Comparison of ENCODE assay signal across 15 cellular contexts in the genomic region with DNA sequence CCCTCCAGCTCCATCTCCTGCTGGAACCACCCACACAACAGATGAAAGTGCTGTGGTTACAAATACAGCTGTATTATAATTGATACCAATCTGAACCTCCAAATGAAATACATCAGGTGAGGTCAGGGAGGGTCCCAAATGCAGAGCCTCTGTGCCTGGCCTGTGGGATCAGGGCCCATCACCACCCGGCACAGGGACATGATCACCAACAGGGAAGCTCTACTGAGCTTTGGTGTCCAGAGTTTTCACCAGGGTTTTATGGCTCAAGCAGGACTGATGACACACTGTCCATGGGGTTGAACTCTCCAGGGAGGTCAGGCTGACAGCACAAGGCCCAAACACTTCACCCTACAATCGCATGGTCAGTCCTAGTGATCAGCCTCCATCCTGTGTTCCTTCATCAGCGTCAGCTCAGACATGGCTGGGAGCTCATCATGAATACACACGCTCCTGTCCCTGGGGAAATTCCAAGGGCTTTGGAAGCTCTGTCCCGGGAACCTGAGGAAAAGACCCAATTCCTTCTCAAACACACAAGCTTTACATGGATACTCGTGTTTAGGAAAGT.
"Had no signal": no experiment of that assay in that cellular context is flagged by ENCODE, and none has a peak within 500 bp of the region (broad histone marks: within the 10 kb centered on the region; RNA-seq: fewer than 3 reads in every experiment).

No MANE protein-coding gene starts in this region.

- H3K27ac Mint-ChIP-seq: activated T-helper 2 cell treated with anti-CD3 and anti-CD28 coated beads, Interferon-gamma antibody, Interleukin-2, Interleukin-4, amounts not matched to agents 10 μg/mL and 5 μg/mL and 100 μg/mL, durations not matched to agents 14 hours and 24 hours and 36 hours; endodermal cell; mesothelial cell of epicardium; T-helper 1 cell treated with Interleukin-12 subunit alpha and Interleukin-12 subunit beta and Interleukin-4 antibody, amounts not matched to agents 30 μg/mL and 1 μg/mL, for 36 hours; WTC11 had no signal

- H3K9me3 ChIP-seq: body of pancreas, suprapubic skin had no signal

- H3K27ac ChIP-seq: body of pancreas, SK-N-MC, suprapubic skin had no signal

- H3K9me3 Mint-ChIP-seq: activated T-helper 2 cell treated with anti-CD3 and anti-CD28 coated beads, Interferon-gamma antibody, Interleukin-2, Interleukin-4, amounts not matched to agents 10 μg/mL and 5 μg/mL and 100 μg/mL, durations not matched to agents 14 hours and 24 hours and 36 hours; mesothelial cell of epicardium; T-helper 1 cell treated with Interleukin-12 subunit alpha and Interleukin-12 subunit beta and Interleukin-4 antibody, amounts not matched to agents 30 μg/mL and 1 μg/mL, for 36 hours had no signal

- H3K36me3 ChIP-seq: suprapubic skin had no signal

- ATAC-seq: body of pancreas, left ventricle myocardium superior, right cardiac atrium, WTC11 had no signal

- H3K4me3 Mint-ChIP-seq: endodermal cell; mesothelial cell of epicardium; T-helper 1 cell treated with Interleukin-12 subunit alpha and Interleukin-12 subunit beta and Interleukin-4 antibody, amounts not matched to agents 30 μg/mL and 1 μg/mL, for 36 hours; WTC11 had no signal

- DNase-seq: activated CD4-positive, alpha-beta T cell treated with anti-CD3 and anti-CD28 coated beads for 48 hours; activated naive CD4-positive, alpha-beta T cell treated with anti-CD3 and anti-CD28 coated beads, Interleukin-2, amount 50 U/mL, for 16 hours; amniotic stem cell; dermis blood vessel endothelial cell; left ventricle myocardium superior; stimulated activated naive CD4-positive, alpha-beta T cell had no signal

- H3K4me3 ChIP-seq: body of pancreas, SK-N-MC, suprapubic skin had no signal
